Comparison of ENCODE assay signal across 9 cellular contexts in genomic region chr19:43524922-43525835, GRCh38. TPM values are rescaled to one million over a fixed set of nuclear protein-coding genes. Genes with fewer than 3 reads are reported as not detected.
A peak's percentile ranks its signal among the peaks of the same experiment; 100 is the strongest.
DNase-seq lines count a peak whose midpoint lies in the region; ATAC-seq and TF ChIP-seq lines count a peak whose summit lies in the region.
"Had no signal": no experiment of that assay in that cellular context is flagged by ENCODE, and none has a peak within 500 bp of the region (broad histone marks: within the 10 kb centered on the region; RNA-seq: fewer than 3 reads in every experiment).

No MANE protein-coding gene starts in this region.

- H3K27ac ChIP-seq in DOHH2 (ENCODE audit: low read depth, low read length), result no peak overlapping the region
- peak overlapping the region; percentile 49 for H3K27ac ChIP-seq in HL-60 (replicated peaks)
- H3K27ac ChIP-seq in testis, result peak overlapping the region in 1 of 2 donors; percentile 47
- H3K27ac ChIP-seq: SK-N-MC had no signal

- H3K9me3 Mint-ChIP-seq in WTC11, result no peaks in the 10 kb centered on the region

- ATAC-seq in WTC11, result peak; percentile 73
- peak; percentile 80 for ATAC-seq in mucosa of descending colon
- ATAC-seq in GM19397 (IDR thresholded peaks at IDR 0.05; ENCODE audit: unreplicated experiment), result no peak
- no peak for ATAC-seq in GM18868 (IDR thresholded peaks at IDR 0.05; ENCODE audit: unreplicated experiment)

- H3K4me1 Mint-ChIP-seq in WTC11, result peaks cover 14% of the 10 kb centered on the region

- H3K9me3 ChIP-seq in DOHH2 (ENCODE audit: control insufficient read depth, insufficient read depth, low read length) (no peaks in the 10 kb centered on the region), mucosa of descending colon (no peaks in the 10 kb centered on the region), testis (no peaks in the 10 kb centered on the region)

- no peaks in the 10 kb centered on the region for H3K79me2 ChIP-seq in DOHH2 (ENCODE audit: control insufficient read depth, low read length)

- H3K4me3 Mint-ChIP-seq in WTC11, result peak overlapping the region; percentile 84

- H3K4me3 ChIP-seq in DOHH2 (ENCODE audit: low read length), result peak overlapping the region; percentile 82
- peak overlapping the region; percentile 93 for H3K4me3 ChIP-seq in HL-60 (replicated peaks; ENCODE audit: insufficient read depth, low read length)
- H3K4me3 ChIP-seq in epithelial cell of esophagus (ENCODE audit: low read length), result peak overlapping the region; percentile 83
- peak overlapping the region; percentile 92 for H3K4me3 ChIP-seq in mucosa of descending colon
- peak overlapping the region; percentile 69 to 83 for H3K4me3 ChIP-seq in testis
- H3K4me3 ChIP-seq: SK-N-MC had no signal

- H3K36me3 ChIP-seq in DOHH2 (ENCODE audit: control insufficient read depth, low read length) (no peaks in the 10 kb centered on the region), mucosa of descending colon (ENCODE audit: low read depth) (no peaks in the 10 kb centered on the region), testis (ENCODE audit: low read depth, missing control alignments) (no peaks in the 10 kb centered on the region)

- no peaks in the 10 kb centered on the region for H3K9me2 ChIP-seq in DOHH2 (replicated peaks; ENCODE audit: control insufficient read depth, low read length)

- intact Hi-C loops in mucosa of descending colon (cut with DNase I, micrococcal nuclease), result loop anchor here in 1 of 2 donors (5.0 kb wide), 1 partner anchor 78 kb away; no protein-coding TSS in a partner anchor
- intact Hi-C loops in testis (cut with DNase I; ENCODE audit: low total_unique reads), result no loop called here

- peak; percentile 57 to 92 for DNase-seq in HL-60 (ENCODE audit: low read depth in 1 of 2, low spot score in 1 of 2)
- peak; percentile 62 for DNase-seq in WTC11 (ENCODE audit: low spot score)
- peak; percentile 90 for DNase-seq in epithelial cell of esophagus (ENCODE audit: low read depth)
- DNase-seq in mucosa of descending colon, result peak; percentile 85 to 87 (median 87)
- DNase-seq in testis, result peak; percentile 58

- H3K27me3 ChIP-seq in DOHH2 (ENCODE audit: control insufficient read depth, low read length), result peaks cover 19% of the 10 kb centered on the region
- no peaks in the 10 kb centered on the region for H3K27me3 ChIP-seq in HL-60 (ENCODE audit: insufficient read depth, poor library complexity, severe bottlenecking)
- no peaks in the 10 kb centered on the region for H3K27me3 ChIP-seq in testis

- peak overlapping the region; percentile 67 for H3K27ac Mint-ChIP-seq in WTC11

- TF ChIP-seq CTCF in DOHH2 (IDR thresholded peaks at IDR 0.05; ENCODE audit: low read depth, low read length, poor library complexity, severe bottlenecking) (no peak), HL-60 (IDR thresholded peaks at IDR 0.05; ENCODE audit: insufficient read depth, low read length) (no peak), WTC11 (IDR thresholded peaks at IDR 0.05) (no peak), epithelial cell of esophagus (IDR thresholded peaks at IDR 0.05; ENCODE audit: insufficient read depth, low read depth, low read length, missing control alignments) (no peak), mucosa of descending colon (IDR thresholded peaks at IDR 0.05) (no peak), testis (IDR thresholded peaks at IDR 0.05) (no peak)

- H3K27me3 Mint-ChIP-seq in WTC11 (ENCODE audit: low read depth), result peaks cover 37% of the 10 kb centered on the region

- no peak for TF ChIP-seq POLR2A in testis (IDR thresholded peaks at IDR 0.05)

- no peaks in the 10 kb centered on the region for H4K20me1 ChIP-seq in DOHH2 (ENCODE audit: control insufficient read depth, insufficient read depth, low read depth, low read length)

- peaks cover 31% of the 10 kb centered on the region for H3K4me1 ChIP-seq in DOHH2 (ENCODE audit: control insufficient read depth, low read length)
- peaks cover 36% of the 10 kb centered on the region for H3K4me1 ChIP-seq in mucosa of descending colon (ENCODE audit: low read depth)
- peaks cover 26% of the 10 kb centered on the region for H3K4me1 ChIP-seq in testis

- CTCF ChIA-PET in WTC11 (lab: Charles Lee), result interaction anchor here (0.5 to 4.9 kb wide), 8 partner anchors 10 to 143 kb away, joined by 3 to 25 read pairs (median 8); partner anchors contain the start of genes IRGQ and PHLDB3

- POLR2A ChIA-PET in WTC11 (lab: Charles Lee), result no interaction called here

- no peaks in the 10 kb centered on the region for H3K36me3 Mint-ChIP-seq in WTC11

- WGBS in testis, 2 donors, result 26 to 29% methylated on average over 8 to 12 of the region's 12 CpGs

- peak overlapping the region; percentile 88 for H3K4me2 ChIP-seq in DOHH2 (ENCODE audit: low read length)

- peaks cover 8% of the 10 kb centered on the region; the same call in 1 of the 2 replicates for H3F3A ChIP-seq in DOHH2 (ENCODE audit: control insufficient read depth, insufficient read depth)

TF ChIP-seq in WTC11, 78 proteins besides CTCF, POLR2A, EP300 and RAD21:
- 0 out of 2 replicates have a peak, but pooled peaks have one; percentile 25 for TF ChIP-seq FOXP1 (CRISPR knock-in tag; IDR thresholded peaks at IDR 0.05; ENCODE audit: borderline replicate concordance)
- peak; percentile 42; the same call in 1 of the 2 replicates for TF ChIP-seq SP1 (CRISPR knock-in tag; conservative IDR thresholded peaks at IDR 0.05)
- peak; percentile 67; the same call in 1 of the 2 replicates for TF ChIP-seq GABPB1 (CRISPR knock-in tag; IDR thresholded peaks at IDR 0.05)
- 0 out of 2 replicates have a peak, but pooled peaks have one; percentile 21 for TF ChIP-seq FOXK1 (CRISPR knock-in tag; IDR thresholded peaks at IDR 0.05)
- TF ChIP-seq ZNF219 (CRISPR knock-in tag; IDR thresholded peaks at IDR 0.05; ENCODE audit: borderline replicate concordance), result no peak
- no peak for TF ChIP-seq NFE2L1 (CRISPR knock-in tag; IDR thresholded peaks at IDR 0.05)
- TF ChIP-seq ZBTB43 (CRISPR knock-in tag; IDR thresholded peaks at IDR 0.05), result peak; percentile 68; the same call in 1 of the 2 replicates

RNA-seq across cellular contexts. Expression of gene ETHE1, which starts 1.8 kb away (rescaled TPM):
- total RNA-seq in WTC11 (2021), result 19.0 to 23.5 TPM (median 21.2 TPM) in 3 replicates
- total RNA-seq in mucosa of descending colon, result 100 to 1,000 TPM; 235 to 713 (median 450) TPM
- total RNA-seq in testis, result 10 to 100 TPM; 11.2 to 11.5 TPM
- 13.1 TPM for polyA plus RNA-seq in testis (ENCODE audit: insufficient read depth, low read depth, low replicate concordance)

RNA-seq across cellular contexts. Expression of gene ZNF575, which starts 7.8 kb away (rescaled TPM):
- total RNA-seq in WTC11 (2021) (0.13 to 0.25 TPM in 2 of 3 replicates, not detected in the other), mucosa of descending colon (10 to 100 TPM in 1 of 3 donors, 1 to 10 TPM in 2; 9.1 to 18.2 (median 9.6) TPM), testis (1 to 10 TPM; 1.1 to 1.7 TPM)
- 2.4 TPM for polyA plus RNA-seq in testis (ENCODE audit: insufficient read depth, low read depth, low replicate concordance)

RNA-seq across cellular contexts. Expression of gene PHLDB3, which starts 20.6 kb away (rescaled TPM):
- total RNA-seq in WTC11 (2021) (14.6 to 15.6 TPM (median 14.8 TPM) in 3 replicates), mucosa of descending colon (10 to 100 TPM; 13.2 to 22.4 (median 21.3) TPM), testis (10 to 100 TPM; 27.1 to 28.3 TPM)
- polyA plus RNA-seq in testis (ENCODE audit: insufficient read depth, low read depth, low replicate concordance), result 62.2 TPM

RNA-seq across cellular contexts. Expression of gene XRCC1, which starts 50.1 kb away (rescaled TPM):
- total RNA-seq in WTC11 (2021) (46.5 to 50.8 TPM (median 48.3 TPM) in 3 replicates), mucosa of descending colon (10 to 100 TPM; 16.4 to 33.4 (median 21.1) TPM), testis (10 to 100 TPM; 40.6 to 44.8 TPM)
- polyA plus RNA-seq in testis (ENCODE audit: insufficient read depth, low read depth, low replicate concordance), result 49.1 TPM

RNA-seq across cellular contexts. Expression of gene PINLYP, which starts 50.4 kb away (rescaled TPM):
- total RNA-seq in WTC11 (2021), result 6.4 to 11.3 TPM (median 10.6 TPM) in 3 replicates
- 1 to 10 TPM in 2 of 3 donors, under 1 TPM in 1; 0.61 to 7.4 (median 2.0) TPM for total RNA-seq in mucosa of descending colon
- total RNA-seq in testis, result 1 to 10 TPM; 5.8 to 5.9 TPM
- 9.9 TPM for polyA plus RNA-seq in testis (ENCODE audit: insufficient read depth, low read depth, low replicate concordance)

Comparison
In these comparisons a context has a peak if more than half of its experiments do, and no peak if none do; other contexts are left out.
1. ATAC-seq: peak in WTC11 (single experiment) and mucosa of descending colon (single experiment); none in GM19397 (single experiment) and GM18868 (single experiment).
2. Peak in every context shown above with its lines, with median percentiles within 50 percentile points of each other: H3K4me3 ChIP-seq and DNase-seq.